In the genomic region with DNA sequence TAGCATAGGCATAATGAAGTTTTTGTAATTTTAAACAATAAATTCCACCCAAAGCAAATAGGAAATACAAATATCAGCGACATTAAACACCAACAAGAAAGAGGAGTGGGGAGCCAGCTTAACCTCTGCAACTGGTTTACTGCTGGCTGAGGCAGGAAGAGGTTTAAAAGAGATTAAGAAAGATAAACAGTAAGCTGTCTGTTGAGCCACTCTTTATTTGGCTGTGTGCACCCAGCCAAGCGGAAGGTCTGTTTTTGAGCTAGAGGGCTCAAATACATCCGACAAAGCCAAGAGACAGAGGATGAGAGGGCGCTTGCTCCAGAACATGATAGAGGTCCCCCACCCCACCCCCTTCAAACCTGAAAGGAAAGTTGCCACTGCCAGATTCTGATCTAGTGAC, we compare ENCODE assay signal across 1 cellular context.
TF ChIP-seq lines count a peak whose summit lies in the region.

No MANE protein-coding gene starts in this region.

TF ChIP-seq in SK-N-SH, 30 proteins besides CTCF, POLR2A, EP300 and RAD21 (continued from another document):
- TF ChIP-seq CHD2 (IDR thresholded peaks at IDR 0.05; ENCODE audit: low read length, partially characterized antibody) (peak; percentile 62), GATA2 (CRISPR knock-in tag; IDR thresholded peaks at IDR 0.05) (peak; percentile 91), SMC3 (IDR thresholded peaks at IDR 0.05; ENCODE audit: low read depth, low read length) (peak; percentile 31; the same call in 1 of the 2 replicates), FOXJ3 (CRISPR knock-in tag; IDR thresholded peaks at IDR 0.05) (peak; percentile 81), RCOR1 (IDR thresholded peaks at IDR 0.05; ENCODE audit: low read length) (peak; percentile 72; the same call in 1 of the 2 replicates)
